Comparison of ENCODE assay signal across 13 cellular contexts in genomic region chr2:55363636-55364035, GRCh38.
"Had no signal": no experiment of that assay in that cellular context is flagged by ENCODE, and none has a peak within 500 bp of the region (broad histone marks: within the 10 kb centered on the region; RNA-seq: fewer than 3 reads in every experiment).

No MANE protein-coding gene starts in this region.

- H3K27ac ChIP-seq: ovary, right lobe of liver had no signal

- H3K4me2 ChIP-seq: smooth muscle cell had no signal

- H3K9me3 ChIP-seq: ovary, right lobe of liver, tibial nerve, uterus had no signal

- H3K4me3 ChIP-seq: ovary, right lobe of liver, smooth muscle cell, tibial nerve, uterus had no signal

- H3K36me3 ChIP-seq: ovary, right lobe of liver, tibial nerve, uterus had no signal

- DNase-seq: activated CD4-positive, alpha-beta memory T cell treated with anti-CD3 and anti-CD28 coated beads for 36 hours; activated CD4-positive, alpha-beta T cell treated with anti-CD3 and anti-CD28 coated beads for 4 hours; activated CD8-positive, alpha-beta memory T cell treated with anti-CD3 and anti-CD28 coated beads, Interleukin-2, amount 10 ng/mL, durations not matched to agents 7 days and 5 days; naive thymus-derived CD8-positive, alpha-beta T cell; stimulated activated CD4-positive, alpha-beta T cell treated with anti-CD3 and anti-CD28 coated beads, Interleukin-4, amount 100 ng/mL, for 24 hours; T-cell had no signal

- H3K27me3 ChIP-seq: ovary, right lobe of liver, uterus had no signal

- ATAC-seq: activated CD8-positive, alpha-beta memory T cell treated with anti-CD3 and anti-CD28 coated beads, Interleukin-2, amount 10 ng/mL, durations not matched to agents 7 days and 5 days; naive thymus-derived CD8-positive, alpha-beta T cell; stimulated activated effector memory CD8-positive, alpha-beta T cell treated with anti-CD3 and anti-CD28 coated beads, Interleukin-12 subunit alpha, Interleukin-12 subunit beta, amount 100 ng/mL, for 72 hours; T-cell; WTC11 had no signal

- H3K4me1 ChIP-seq: right lobe of liver had no signal
